11 cellular contexts compared by ENCODE assay signal in the genomic region with DNA sequence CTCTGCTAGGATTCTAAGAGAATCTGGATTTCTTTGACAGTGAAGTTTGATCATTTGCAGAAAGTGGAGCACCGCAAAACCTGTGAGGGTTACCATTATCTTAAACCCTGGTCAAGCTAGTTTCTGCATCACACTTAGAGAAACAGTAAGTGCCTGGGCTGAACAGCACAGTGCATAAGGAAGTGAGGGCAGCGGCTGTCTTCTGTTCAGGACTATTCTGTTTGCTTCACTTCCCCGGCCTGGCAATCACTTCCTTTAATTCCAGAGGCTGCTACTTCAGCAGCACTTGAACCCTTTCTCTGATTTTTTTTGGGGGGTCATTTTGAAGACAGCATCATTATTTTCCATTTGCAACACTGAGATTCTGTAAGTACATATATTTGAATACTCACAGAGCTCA. TPM values are rescaled to one million over a fixed set of nuclear protein-coding genes. Genes with fewer than 3 reads are reported as not detected.
"Had no signal": no experiment of that assay in that cellular context is flagged by ENCODE, and none has a peak within 500 bp of the region (broad histone marks: within the 10 kb centered on the region; RNA-seq: fewer than 3 reads in every experiment).

No MANE protein-coding gene starts in this region.

- H3K27ac Mint-ChIP-seq: activated B cell treated with CpG ODN at 0.5 μM for 24 hours; activated CD8-positive, alpha-beta T cell treated with anti-CD3 and anti-CD28 coated beads, Interleukin-2, amount 10 ng/mL, durations not matched to agents 7 days and 5 days; natural killer cell; stimulated activated memory B cell treated with anti-CD40 and anti-IgM and Interleukin-4, amounts not matched to agents 10 μg/mL and 1 μg/mL and 100 μg/mL, for 72 hours had no signal

- H3K36me3 Mint-ChIP-seq: natural killer cell had no signal

- H3K4me1 ChIP-seq: tibial nerve had no signal

- ATAC-seq: activated CD8-positive, alpha-beta T cell treated with anti-CD3 and anti-CD28 coated beads, Interleukin-2, amount 10 ng/mL, durations not matched to agents 7 days and 5 days; heart right ventricle; natural killer cell; stimulated activated memory B cell treated with anti-CD40 and anti-IgM and Interleukin-4, amounts not matched to agents 10 μg/mL and 1 μg/mL and 100 μg/mL, for 72 hours had no signal

- H3K4me1 Mint-ChIP-seq: activated B cell treated with CpG ODN at 0.5 μM for 24 hours; natural killer cell; stimulated activated memory B cell treated with anti-CD40 and anti-IgM and Interleukin-4, amounts not matched to agents 10 μg/mL and 1 μg/mL and 100 μg/mL, for 72 hours had no signal

- H3K36me3 ChIP-seq: heart right ventricle, tibial nerve had no signal

- H3K27me3 Mint-ChIP-seq: activated B cell treated with CpG ODN at 0.5 μM for 24 hours; stimulated activated memory B cell treated with anti-CD40 and anti-IgM and Interleukin-4, amounts not matched to agents 10 μg/mL and 1 μg/mL and 100 μg/mL, for 72 hours had no signal

- DNase-seq: activated B cell treated with CpG ODN at 0.5 μM for 24 hours; activated CD4-positive, alpha-beta T cell treated with anti-CD3 and anti-CD28 coated beads for 48 hours; activated CD8-positive, alpha-beta memory T cell treated with anti-CD3 and anti-CD28 coated beads, Interleukin-2, amount 50 U/mL, for 4 hours; activated CD8-positive, alpha-beta T cell treated with anti-CD3 and anti-CD28 coated beads, Interleukin-2, amount 10 ng/mL, durations not matched to agents 7 days and 5 days; heart right ventricle; mammary epithelial cell; natural killer cell; retina; stimulated activated CD4-positive, alpha-beta T cell treated with anti-CD3 and anti-CD28 coated beads, Interleukin-2, amount 100 ng/mL, for 48 hours had no signal

- H3K27me3 ChIP-seq: heart right ventricle, tibial nerve had no signal

- H3K27ac ChIP-seq: heart right ventricle, tibial nerve had no signal

- H3K4me3 ChIP-seq: heart right ventricle, tibial nerve had no signal

- H3K4me3 Mint-ChIP-seq: activated B cell treated with CpG ODN at 0.5 μM for 24 hours; activated CD8-positive, alpha-beta T cell treated with anti-CD3 and anti-CD28 coated beads, Interleukin-2, amount 10 ng/mL, durations not matched to agents 7 days and 5 days; natural killer cell; stimulated activated memory B cell treated with anti-CD40 and anti-IgM and Interleukin-4, amounts not matched to agents 10 μg/mL and 1 μg/mL and 100 μg/mL, for 72 hours had no signal

RNA-seq across cellular contexts. Expression of a gene that starts 32.0 kb away (rescaled TPM):
- total RNA-seq: activated CD8-positive, alpha-beta T cell treated with anti-CD3 and anti-CD28 coated beads, Interleukin-2, amount 10 ng/mL, durations not matched to agents 7 days and 5 days; natural killer cell had no signal
